1 cellular context compared by ENCODE assay signal in genomic region chr20:17807670-17808069, GRCh38.
TF ChIP-seq lines count a peak whose summit lies in the region.

No MANE protein-coding gene starts in this region.

TF ChIP-seq in HepG2, 621 proteins besides CTCF, POLR2A, EP300 and RAD21 (continued from another document):
- TF ChIP-seq ZBTB40 (IDR thresholded peaks at IDR 0.05) = no peak
- no peak for TF ChIP-seq ZBTB40 (CRISPR knock-in tag; IDR thresholded peaks at IDR 0.05)
- peak; percentile 73 for TF ChIP-seq RARA (CRISPR knock-in tag; IDR thresholded peaks at IDR 0.05)
- no peak for TF ChIP-seq KLF11 (CRISPR knock-in tag; IDR thresholded peaks at IDR 0.05)
- TF ChIP-seq KDM2A (CRISPR knock-in tag; IDR thresholded peaks at IDR 0.05; ENCODE audit: borderline replicate concordance, low read depth) = no peak
- TF ChIP-seq FOSL2 (CRISPR knock-in tag; IDR thresholded peaks at IDR 0.05) = peak; percentile 26; the same call in 1 of the 2 replicates
- 0 out of 2 replicates have a peak, but pooled peaks have one; percentile 20 for TF ChIP-seq DRAP1 (CRISPR knock-in tag; IDR thresholded peaks at IDR 0.05)
- no peak for TF ChIP-seq HNF1B (CRISPR knock-in tag; IDR thresholded peaks at IDR 0.05)
- TF ChIP-seq STAG1 (CRISPR knock-in tag; IDR thresholded peaks at IDR 0.05) = peak; percentile 16; the same call in 1 of the 2 replicates
- TF ChIP-seq HES4 (CRISPR knock-in tag; IDR thresholded peaks at IDR 0.05; ENCODE audit: borderline replicate concordance) = no peak
- no peak for TF ChIP-seq DR1 (CRISPR knock-in tag; IDR thresholded peaks at IDR 0.05)
- TF ChIP-seq NR2F6 (IDR thresholded peaks at IDR 0.05) = 0 out of 2 replicates have a peak, but pooled peaks have one; percentile 32
- peak; percentile 25; the same call in 1 of the 2 replicates for TF ChIP-seq NR2F6 (CRISPR knock-in tag; IDR thresholded peaks at IDR 0.05)
- no peak for TF ChIP-seq KAT2B (IDR thresholded peaks at IDR 0.05; ENCODE audit: borderline replicate concordance, low read depth, low read length)
